14 cellular contexts compared by ENCODE assay signal in the genomic region with DNA sequence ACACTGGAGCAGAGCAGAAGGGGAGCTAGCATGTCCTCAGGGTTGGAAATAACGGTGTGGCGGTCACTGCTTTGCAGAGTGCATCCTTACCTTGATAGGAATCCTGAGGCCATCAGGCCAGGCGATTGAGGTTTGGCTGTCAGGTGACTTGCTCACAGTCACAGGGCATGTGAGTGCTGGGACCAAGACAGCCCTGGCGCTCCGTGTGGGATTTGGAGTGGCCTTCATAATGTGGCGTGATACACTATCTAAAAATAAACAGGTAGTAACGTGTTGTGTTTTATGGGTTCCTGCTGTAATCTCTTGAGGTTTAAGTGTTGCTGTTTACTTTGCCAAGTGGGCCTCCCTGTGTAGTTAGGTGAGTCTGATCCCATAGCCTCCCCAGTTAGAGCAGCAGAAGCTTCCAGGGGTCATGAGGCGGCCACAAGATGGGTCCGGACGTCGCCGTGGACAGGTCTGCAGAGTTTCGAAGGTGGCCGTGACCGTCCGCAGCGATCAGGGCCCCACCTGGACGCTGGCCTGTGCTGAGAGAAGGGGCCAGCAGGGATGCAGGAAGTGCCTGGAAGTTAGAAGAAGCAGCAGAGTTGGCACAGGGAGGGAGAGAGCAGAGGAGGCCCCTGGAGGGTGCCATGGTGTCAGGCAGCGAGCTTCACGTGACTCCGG. TPM values are rescaled to one million over a fixed set of nuclear protein-coding genes. Genes with fewer than 3 reads are reported as not detected.
DNase-seq lines count a peak whose midpoint lies in the region; ATAC-seq and TF ChIP-seq lines count a peak whose summit lies in the region.
"Had no signal": no experiment of that assay in that cellular context is flagged by ENCODE, and none has a peak within 500 bp of the region (broad histone marks: within the 10 kb centered on the region; RNA-seq: fewer than 3 reads in every experiment).

No MANE protein-coding gene starts in this region.

- no peak for TF ChIP-seq CTCF in MM.1S (IDR thresholded peaks at IDR 0.05; ENCODE audit: low read length)

- no peaks in the 10 kb centered on the region for H4K20me1 ChIP-seq in MM.1S (ENCODE audit: insufficient read depth, low read length)

- no peaks in the 10 kb centered on the region for H3K36me3 ChIP-seq in MM.1S (replicated peaks; ENCODE audit: insufficient read depth, low read length)

- DNase-seq in NCI-H187 (lab: John Stamatoyannopoulos, UW) (peak; percentile 31 to 41), NCI-H187 treated with DMSO at 0.1 percent for 48 hours (lab: John Stamatoyannopoulos, UW) (no peak), left colon (no peak), MM.1S (no peak), Kasumi-1 (lab: John Stamatoyannopoulos, UW) (no peak)
- DNase-seq: 8988T, Caco-2, naive B cell had no signal

- H3K27ac ChIP-seq in cingulate gyrus (ENCODE audit: low read depth, low read length) (peak overlapping the region; percentile 70), temporal lobe (ENCODE audit: low read depth, low read length) (peak overlapping the region; percentile 66), MM.1S (ENCODE audit: low read length) (no peak overlapping the region)
- H3K27ac ChIP-seq: SK-N-MC had no signal

- H3K79me2 ChIP-seq in MM.1S (ENCODE audit: low read length) = no peaks in the 10 kb centered on the region

- H3K4me1 ChIP-seq in MM.1S (ENCODE audit: low read length) = no peaks in the 10 kb centered on the region
- H3K4me1 ChIP-seq: Caco-2 had no signal

- H3K9me3 ChIP-seq in MM.1S (replicated peaks; ENCODE audit: insufficient read depth, low read length) = no peaks in the 10 kb centered on the region
- H3K9me3 ChIP-seq: Caco-2, suprapubic skin had no signal

- H3K9me2 ChIP-seq in MM.1S (replicated peaks; ENCODE audit: insufficient read depth, low read length) = no peaks in the 10 kb centered on the region

- no peak overlapping the region for H3K4me3 ChIP-seq in MM.1S (ENCODE audit: low read length)
- H3K4me3 ChIP-seq: SK-N-MC, skin epidermis, suprapubic skin had no signal

- no peaks in the 10 kb centered on the region for H3F3A ChIP-seq in MM.1S (ENCODE audit: insufficient read depth, low read length)

- no peak overlapping the region for H3K4me2 ChIP-seq in MM.1S (ENCODE audit: low read depth, low read length)

- no peak overlapping the region for H3K9ac ChIP-seq in MM.1S (ENCODE audit: low read length)

- no peak overlapping the region for H2AFZ ChIP-seq in MM.1S (ENCODE audit: low read length)

- ATAC-seq in left colon (peak; percentile 26), GM21737 (IDR thresholded peaks at IDR 0.05; ENCODE audit: unreplicated experiment) (no peak)

- intact Hi-C loops in left colon (cut with DNase I, micrococcal nuclease) = no loop called here

- no peaks in the 10 kb centered on the region for H3K27me3 ChIP-seq in MM.1S (replicated peaks; ENCODE audit: insufficient read depth, low read length)
- H3K27me3 ChIP-seq: suprapubic skin had no signal

RNA-seq across cellular contexts. Expression of gene RGS12, which starts 27.7 kb away (rescaled TPM):
- total RNA-seq in left colon (10 to 100 TPM; 21.5 to 23.5 TPM), temporal lobe (110 TPM)

Comparison
In these comparisons a context has a peak if more than half of its experiments do, and no peak if none do; other contexts are left out.
1. DNase-seq: peak in NCI-H187 (2 of 2); none in NCI-H187 treated with DMSO at 0.1 percent for 48 hours (single experiment), left colon (0 of 2), MM.1S (single experiment) and Kasumi-1 (0 of 2).